Comparison of ENCODE assay signal across 1 cellular context in the genomic region with DNA sequence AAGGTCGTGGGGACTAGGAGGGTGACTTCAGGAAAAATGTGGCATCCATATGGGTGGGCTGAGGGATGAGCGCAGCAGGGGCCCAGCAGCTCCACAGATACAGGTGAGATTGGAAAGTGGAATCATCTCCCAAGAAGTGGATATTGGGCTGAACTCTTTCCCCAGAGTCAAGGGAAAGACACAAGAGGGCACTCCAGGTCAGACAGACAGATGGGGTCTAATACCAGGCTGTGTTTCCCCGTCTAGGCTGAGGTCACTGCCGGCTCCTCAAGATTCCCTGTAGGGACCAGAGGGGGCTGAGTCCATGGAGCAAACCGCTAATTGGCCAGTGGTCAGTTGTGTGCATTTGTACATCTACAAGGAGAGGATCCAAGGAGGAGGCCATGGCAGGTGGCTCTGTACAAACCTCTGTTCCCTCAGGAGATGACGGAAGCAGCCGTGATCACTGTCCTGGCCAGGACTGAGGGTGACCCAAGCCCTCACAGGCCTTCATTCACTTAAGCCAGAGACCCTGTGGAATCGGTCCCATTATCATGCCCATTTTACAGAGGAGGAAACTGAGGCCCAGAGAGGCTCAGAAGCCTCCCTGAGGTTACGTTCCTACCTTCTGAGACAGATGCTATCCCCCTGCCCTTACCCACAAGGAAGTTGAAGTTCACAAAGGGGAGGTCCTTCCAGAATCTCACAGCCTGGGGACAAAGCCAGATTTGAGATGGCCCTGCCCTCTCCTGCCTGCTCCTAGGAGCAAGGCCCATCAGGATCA.
TF ChIP-seq lines count a peak whose summit lies in the region.

No MANE protein-coding gene starts in this region.

TF ChIP-seq in HepG2, 621 proteins besides CTCF, POLR2A, EP300 and RAD21:
- TF ChIP-seq XRCC5 (optimal IDR thresholded peaks at IDR 0.05; ENCODE audit: low read length) (no peak), KLF13 (CRISPR knock-in tag; IDR thresholded peaks at IDR 0.05) (no peak), STAT5B (CRISPR knock-in tag; IDR thresholded peaks at IDR 0.05) (no peak), SMC3 (IDR thresholded peaks at IDR 0.05; ENCODE audit: low read length) (peak; percentile 17; the same call in 1 of the 2 replicates), ZNF781 (CRISPR knock-in tag; IDR thresholded peaks at IDR 0.05; ENCODE audit: borderline replicate concordance, not compliant biosample characterization) (no peak), ZNF614 (CRISPR knock-in tag; IDR thresholded peaks at IDR 0.05; ENCODE audit: borderline replicate concordance) (no peak), STAG1 (CRISPR knock-in tag; IDR thresholded peaks at IDR 0.05) (peak; percentile 71)
- TF ChIP-seq, protein P1, sequence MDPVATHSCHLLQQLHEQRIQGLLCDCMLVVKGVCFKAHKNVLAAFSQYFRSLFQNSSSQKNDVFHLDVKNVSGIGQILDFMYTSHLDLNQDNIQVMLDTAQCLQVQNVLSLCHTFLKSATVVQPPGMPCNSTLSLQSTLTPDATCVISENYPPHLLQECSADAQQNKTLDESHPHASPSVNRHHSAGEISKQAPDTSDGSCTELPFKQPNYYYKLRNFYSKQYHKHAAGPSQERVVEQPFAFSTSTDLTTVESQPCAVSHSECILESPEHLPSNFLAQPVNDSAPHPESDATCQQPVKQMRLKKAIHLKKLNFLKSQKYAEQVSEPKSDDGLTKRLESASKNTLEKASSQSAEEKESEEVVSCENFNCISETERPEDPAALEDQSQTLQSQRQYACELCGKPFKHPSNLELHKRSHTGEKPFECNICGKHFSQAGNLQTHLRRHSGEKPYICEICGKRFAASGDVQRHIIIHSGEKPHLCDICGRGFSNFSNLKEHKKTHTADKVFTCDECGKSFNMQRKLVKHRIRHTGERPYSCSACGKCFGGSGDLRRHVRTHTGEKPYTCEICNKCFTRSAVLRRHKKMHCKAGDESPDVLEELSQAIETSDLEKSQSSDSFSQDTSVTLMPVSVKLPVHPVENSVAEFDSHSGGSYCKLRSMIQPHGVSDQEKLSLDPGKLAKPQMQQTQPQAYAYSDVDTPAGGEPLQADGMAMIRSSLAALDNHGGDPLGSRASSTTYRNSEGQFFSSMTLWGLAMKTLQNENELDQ (CRISPR knock-in tag; IDR thresholded peaks at IDR 0.05; ENCODE audit: borderline replicate concordance) = no peak
